8 cellular contexts compared by ENCODE assay signal in genomic region chr6:157221049-157221816, GRCh38.
A peak's percentile ranks its signal among the peaks of the same experiment; 100 is the strongest.
DNase-seq lines count a peak whose midpoint lies in the region; TF ChIP-seq lines count a peak whose summit lies in the region.

No MANE protein-coding gene starts in this region.

- H3K9ac ChIP-seq in HUES64 (ENCODE audit: low read depth, low read length): no peak overlapping the region

- H3K36me3 ChIP-seq in A673 (ENCODE audit: insufficient read depth, low read length, poor library complexity, severe bottlenecking) (no peaks in the 10 kb centered on the region), HUES64 (ENCODE audit: insufficient read depth, low read length) (no peaks in the 10 kb centered on the region), osteoblast (ENCODE audit: insufficient read depth, low read length) (no peaks in the 10 kb centered on the region), suprapubic skin (no peaks in the 10 kb centered on the region)

- H3K4me1 ChIP-seq in A673 (ENCODE audit: insufficient read depth, low read length, poor library complexity, severe bottlenecking) (peaks cover 5% of the 10 kb centered on the region), HUES64 (ENCODE audit: insufficient read depth, low read length) (peaks cover 13% of the 10 kb centered on the region; the same call in 1 of the 2 replicates), osteoblast (ENCODE audit: insufficient read depth, low read length) (peaks cover 17% of the 10 kb centered on the region), suprapubic skin (peaks cover 29% of the 10 kb centered on the region)

- H3K27ac ChIP-seq in A673 (ENCODE audit: low read depth, low read length, poor library complexity, severe bottlenecking): no peak overlapping the region
- no peak overlapping the region for H3K27ac ChIP-seq in HUES64 (ENCODE audit: low read depth, low read length)
- H3K27ac ChIP-seq in osteoblast (ENCODE audit: low read depth, low read length): peak overlapping the region; percentile 53
- peak overlapping the region; percentile 55 for H3K27ac ChIP-seq in suprapubic skin

- BruUV-seq in A673 (replicated peaks; lab: Mats Ljungman, UMichigan): no TSS peak

- no peaks in the 10 kb centered on the region for H3K27me3 ChIP-seq in A673 (replicated peaks; ENCODE audit: insufficient read depth, low read depth, low read length, poor library complexity)
- H3K27me3 ChIP-seq in HUES64 (ENCODE audit: insufficient read depth, low read length): peaks cover 5% of the 10 kb centered on the region
- no peaks in the 10 kb centered on the region for H3K27me3 ChIP-seq in osteoblast (ENCODE audit: insufficient read depth, low read length)
- H3K27me3 ChIP-seq in suprapubic skin: no peaks in the 10 kb centered on the region

- TF ChIP-seq CTCF in A673 (conservative IDR thresholded peaks at IDR 0.05; ENCODE audit: low read depth, low read length) (0 out of 2 replicates have a peak, but pooled peaks have one; percentile 22), foreskin fibroblast (IDR thresholded peaks at IDR 0.05; ENCODE audit: low read depth, low read length) (no peak), osteoblast (IDR thresholded peaks at IDR 0.05; ENCODE audit: extremely low read depth, low read depth, low read length) (no peak), suprapubic skin (IDR thresholded peaks at IDR 0.05) (no peak)

- TF ChIP-seq POLR2A in GM18951 (IDR thresholded peaks at IDR 0.05; ENCODE audit: extremely low read depth, insufficient read depth, insufficient read length): peak; percentile 34
- TF ChIP-seq POLR2A in Raji (IDR thresholded peaks at IDR 0.05; ENCODE audit: insufficient read depth, low read depth, low read length): peak; percentile 39
- TF ChIP-seq POLR2A in suprapubic skin (IDR thresholded peaks at IDR 0.05): no peak

- H4K20me1 ChIP-seq in osteoblast (ENCODE audit: insufficient read depth, low read length): no peaks in the 10 kb centered on the region

- DNase-seq in A673 (ENCODE audit: low spot score) (peak; percentile 74), foreskin fibroblast (peak; percentile 74 to 90), osteoblast (ENCODE audit: insufficient read length, low spot score, missing footprints) (peak; percentile 98), suprapubic skin (ENCODE audit: low spot score in 2 of 2) (peak; percentile 92)
- peak; percentile 72 for DNase-seq in activated effector memory CD4-positive, alpha-beta T cell treated with Interleukin-2 at 50 U/mL for 16 hours

- H3K4me2 ChIP-seq in osteoblast (ENCODE audit: insufficient read depth, low read length): peak overlapping the region; percentile 93

- in situ Hi-C loops in GM18951 (cut with MboI; ENCODE audit: low sequenced_read_pairs, unreplicated experiment): no loop called here

- H3K4me3 ChIP-seq in A673 (ENCODE audit: low read depth, low read length, poor library complexity, severe bottlenecking): peak overlapping the region; percentile 25
- peak overlapping the region; percentile 26 for H3K4me3 ChIP-seq in HUES64 (ENCODE audit: low read length)
- H3K4me3 ChIP-seq in foreskin fibroblast (ENCODE audit: low read depth in 1 of 2, low read length in 2 of 2): peak overlapping the region; percentile 48 to 53
- peak overlapping the region; percentile 72 for H3K4me3 ChIP-seq in osteoblast (ENCODE audit: insufficient read depth, low read length)
- H3K4me3 ChIP-seq in suprapubic skin: peak overlapping the region; percentile 50

- TF ChIP-seq EP300 in suprapubic skin (IDR thresholded peaks at IDR 0.05): no peak

- intact Hi-C loops in A673 (cut with micrococcal nuclease; ENCODE audit: unreplicated experiment): no loop called here

- POLR2A ChIA-PET in A673 (lab: Charles Lee; ENCODE audit: low non-redundant PET): no interaction called here

- 72% methylated on average over 41 of the region's 41 CpGs for WGBS in HUES64
- WGBS in suprapubic skin: 20% methylated on average over 41 of the region's 41 CpGs

- H3K79me2 ChIP-seq in osteoblast (ENCODE audit: insufficient read depth, low read length): no peaks in the 10 kb centered on the region

- CTCF ChIA-PET in A673 (lab: Charles Lee): interaction anchor here (1.2 kb wide), 1 partner anchor 14 kb away, joined by 3 read pairs; no protein-coding TSS in a partner anchor

- H3K9me3 ChIP-seq in A673 (ENCODE audit: low read depth, low read length, poor library complexity, severe bottlenecking) (no peaks in the 10 kb centered on the region), HUES64 (ENCODE audit: insufficient read depth, low read depth, low read length) (no peaks in the 10 kb centered on the region), osteoblast (ENCODE audit: low read depth, low read length) (no peaks in the 10 kb centered on the region), suprapubic skin (no peaks in the 10 kb centered on the region)

- peak overlapping the region; percentile 65 for H2AFZ ChIP-seq in osteoblast (ENCODE audit: low read length)

Comparison
In these comparisons a context has a peak if more than half of its experiments do, and no peak if none do; other contexts are left out.
1. H3K27ac ChIP-seq: peak in osteoblast (single experiment) and suprapubic skin (single experiment); none in A673 (single experiment) and HUES64 (single experiment).
2. POLR2A ChIP-seq: peak in GM18951 (single experiment) and Raji (single experiment); none in suprapubic skin (0 of 2).
3. Peak in every context shown above with its lines, with median percentiles within 50 percentile points of each other: DNase-seq and H3K4me3 ChIP-seq.